ENCODE assay signal across 24 cellular contexts in the genomic region with DNA sequence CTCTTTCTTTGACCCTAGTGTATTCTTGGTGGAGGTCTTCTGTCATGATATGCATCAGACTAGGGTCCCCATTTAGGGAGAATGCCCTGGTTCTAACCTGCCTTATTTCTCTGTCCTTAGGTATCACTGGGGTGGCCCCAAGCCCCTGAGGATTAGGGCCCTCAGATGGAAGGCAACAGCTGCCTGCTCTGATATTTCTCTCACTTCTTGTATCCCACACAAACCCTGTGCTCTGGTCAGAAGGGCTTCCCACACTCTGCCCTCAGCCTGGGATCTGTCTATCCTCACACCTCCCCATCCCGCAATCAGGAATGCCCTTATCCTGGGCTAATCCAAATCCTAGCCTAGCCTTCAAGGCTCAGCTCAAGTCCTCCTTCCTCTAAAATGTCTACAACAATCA.
DNase-seq lines count a peak whose midpoint lies in the region; ATAC-seq and TF ChIP-seq lines count a peak whose summit lies in the region.
"Had no signal": no experiment of that assay in that cellular context is flagged by ENCODE, and none has a peak within 500 bp of the region (broad histone marks: within the 10 kb centered on the region; RNA-seq: fewer than 3 reads in every experiment).

No MANE protein-coding gene starts in this region.

- H3K27me3 ChIP-seq in SJCRH30 (no peaks in the 10 kb centered on the region), trophoblast cell (ENCODE audit: insufficient read depth, low read length) (no peaks in the 10 kb centered on the region), left ventricle myocardium inferior (ENCODE audit: low read depth) (no peaks in the 10 kb centered on the region)
- H3K27me3 ChIP-seq: BE2C, BLaER1 had no signal

- H3K4me3 ChIP-seq in SJCRH30 (no peak overlapping the region), trophoblast cell (ENCODE audit: low read depth, low read length) (no peak overlapping the region), left ventricle myocardium inferior (no peak overlapping the region)
- H3K4me3 ChIP-seq: BLaER1, GM12878 had no signal

- peaks cover 60% of the 10 kb centered on the region for H3K4me1 Mint-ChIP-seq in brain
- H3K4me1 Mint-ChIP-seq: CD14-positive monocyte; CD8-positive, alpha-beta memory T cell had no signal

- peak overlapping the region; percentile 29 for H4K91ac ChIP-seq in trophoblast cell (ENCODE audit: low read depth, low read length)

- H3K9me3 ChIP-seq in SJCRH30 (replicated peaks) (no peaks in the 10 kb centered on the region), trophoblast cell (ENCODE audit: insufficient read depth, low read depth, low read length) (no peaks in the 10 kb centered on the region), left ventricle myocardium inferior (replicated peaks) (no peaks in the 10 kb centered on the region)
- H3K9me3 ChIP-seq: BE2C, BLaER1 had no signal

- no peak for TF ChIP-seq CTCF in brain (conservative IDR thresholded peaks at IDR 0.05)
- TF ChIP-seq CTCF in left ventricle myocardium inferior (IDR thresholded peaks at IDR 0.05; ENCODE audit: borderline replicate concordance): no peak

- DNase-seq in LHCN-M2 (ENCODE audit: low read depth) (peak; percentile 19), SJCRH30 (peak; percentile 80 to 94), trophoblast cell (no peak), left ventricle myocardium inferior (no peak), T-helper 2 cell (no peak)
- DNase-seq in activated naive CD4-positive, alpha-beta T cell treated with anti-CD3 and anti-CD28 coated beads, Interleukin-2, amount 50 U/mL, for 16 hours: no peak
- DNase-seq: 8988T; ACHN; CD4-positive, alpha-beta memory T cell; CD4-positive, CD25-positive, alpha-beta regulatory T cell; CD8-positive, alpha-beta memory T cell; COR-L47; DMS 273 treated with DMSO at 0.1 percent for 48 hours; DMS153; DMS53; DMS79; DND-41; GDM1 had no signal

- H3K9me3 Mint-ChIP-seq in brain: no peaks in the 10 kb centered on the region
- H3K9me3 Mint-ChIP-seq: CD4-positive, CD25-positive, alpha-beta regulatory T cell; CD8-positive, alpha-beta memory T cell had no signal

- H3K27ac ChIP-seq in SJCRH30 (peak overlapping the region; percentile 24), trophoblast cell (ENCODE audit: low read depth, low read length) (no peak overlapping the region), left ventricle myocardium inferior (replicated peaks) (no peak overlapping the region)
- H3K27ac ChIP-seq: BLaER1 had no signal

- intact Hi-C loops in left ventricle myocardium inferior (cut with micrococcal nuclease): no loop called here

- H3K27ac Mint-ChIP-seq in brain: peak overlapping the region in 3 of 5 experiments; percentile 8 to 86 (median 29)
- H3K27ac Mint-ChIP-seq: CD14-positive monocyte; CD4-positive, CD25-positive, alpha-beta regulatory T cell; CD8-positive, alpha-beta memory T cell had no signal

- no peak overlapping the region for H4K12ac ChIP-seq in trophoblast cell (ENCODE audit: low read depth, low read length)

- H3K36me3 Mint-ChIP-seq in brain: no peaks in the 10 kb centered on the region

- H3K79me2 ChIP-seq in trophoblast cell (ENCODE audit: control insufficient read depth, insufficient read depth, low read length, poor library complexity): no peaks in the 10 kb centered on the region

- H3K9ac ChIP-seq in trophoblast cell (ENCODE audit: low read length): no peak overlapping the region
- H3K9ac ChIP-seq: BLaER1 had no signal

- H3K79me1 ChIP-seq in trophoblast cell (ENCODE audit: low read length): peaks cover 4% of the 10 kb centered on the region

- peaks cover 3% of the 10 kb centered on the region for H3K27me3 Mint-ChIP-seq in brain
- H3K27me3 Mint-ChIP-seq: CD4-positive, alpha-beta memory T cell; CD4-positive, CD25-positive, alpha-beta regulatory T cell; CD8-positive, alpha-beta memory T cell had no signal

- no peak overlapping the region for H4K8ac ChIP-seq in trophoblast cell (ENCODE audit: low read depth, low read length)

- no peak overlapping the region for H3K23ac ChIP-seq in trophoblast cell (ENCODE audit: low read length)

- WGBS in trophoblast cell (ENCODE audit: extremely low coverage, insufficient coverage, insufficient read length): no CpG with 5 or more reads among the region's 1 CpG

- H2AK5ac ChIP-seq in trophoblast cell (ENCODE audit: low read length): no peak overlapping the region

- no peak overlapping the region for H3K18ac ChIP-seq in trophoblast cell (ENCODE audit: low read length)

- H2BK12ac ChIP-seq in trophoblast cell (ENCODE audit: low read length): no peak overlapping the region

- H3K4me1 ChIP-seq in SJCRH30: peaks cover 47% of the 10 kb centered on the region
- H3K4me1 ChIP-seq in trophoblast cell (ENCODE audit: control insufficient read depth in 1 of 2, insufficient read depth in 2 of 2, low read length in 2 of 2): peaks cover 28 to 37% of the 10 kb centered on the region in 2 experiments
- H3K4me1 ChIP-seq in left ventricle myocardium inferior: peaks cover 52% of the 10 kb centered on the region
- H3K4me1 ChIP-seq: BE2C, BLaER1 had no signal

- no peak overlapping the region for H3K4me3 Mint-ChIP-seq in brain
- H3K4me3 Mint-ChIP-seq: CD14-positive monocyte; CD4-positive, alpha-beta memory T cell; CD4-positive, CD25-positive, alpha-beta regulatory T cell; CD8-positive, alpha-beta memory T cell had no signal

- no peak overlapping the region for H2BK5ac ChIP-seq in trophoblast cell (ENCODE audit: low read depth, low read length, poor library complexity)

- H2AFZ ChIP-seq in trophoblast cell (ENCODE audit: insufficient read depth, low read length, poor library complexity): no peak overlapping the region

- H3K4ac ChIP-seq in trophoblast cell (ENCODE audit: low read depth, low read length): no peak overlapping the region

- no peak overlapping the region for H3K4me2 ChIP-seq in trophoblast cell (ENCODE audit: low read length)
- H3K4me2 ChIP-seq: BLaER1 had no signal

- H2BK120ac ChIP-seq in trophoblast cell (ENCODE audit: insufficient read depth, low read length, poor library complexity): no peak overlapping the region

- no peak for ATAC-seq in GM21576 (IDR thresholded peaks at IDR 0.05; ENCODE audit: unreplicated experiment)
- ATAC-seq: GM12878 had no signal

- H3K14ac ChIP-seq in trophoblast cell (ENCODE audit: low read length): no peak overlapping the region

- H3K36me3 ChIP-seq in SJCRH30 (no peaks in the 10 kb centered on the region), trophoblast cell (ENCODE audit: control insufficient read depth in 1 of 2, insufficient read depth in 2 of 2, low read length in 2 of 2) (no peaks in the 10 kb centered on the region), left ventricle myocardium inferior (no peaks in the 10 kb centered on the region)
- H3K36me3 ChIP-seq: BE2C, BLaER1 had no signal

Comparison
In these comparisons a context has a peak if more than half of its experiments do, and no peak if none do; other contexts are left out.
1. DNase-seq: peak in LHCN-M2 (single experiment) and SJCRH30 (2 of 2); none in trophoblast cell (0 of 2), activated naive CD4-positive, alpha-beta T cell treated with anti-CD3 and anti-CD28 coated beads, Interleukin-2, amount 50 U/mL, for 16 hours (single experiment), left ventricle myocardium inferior (single experiment) and T-helper 2 cell (0 of 5).